Comparison of ENCODE assay signal across 23 cellular contexts in the genomic region with DNA sequence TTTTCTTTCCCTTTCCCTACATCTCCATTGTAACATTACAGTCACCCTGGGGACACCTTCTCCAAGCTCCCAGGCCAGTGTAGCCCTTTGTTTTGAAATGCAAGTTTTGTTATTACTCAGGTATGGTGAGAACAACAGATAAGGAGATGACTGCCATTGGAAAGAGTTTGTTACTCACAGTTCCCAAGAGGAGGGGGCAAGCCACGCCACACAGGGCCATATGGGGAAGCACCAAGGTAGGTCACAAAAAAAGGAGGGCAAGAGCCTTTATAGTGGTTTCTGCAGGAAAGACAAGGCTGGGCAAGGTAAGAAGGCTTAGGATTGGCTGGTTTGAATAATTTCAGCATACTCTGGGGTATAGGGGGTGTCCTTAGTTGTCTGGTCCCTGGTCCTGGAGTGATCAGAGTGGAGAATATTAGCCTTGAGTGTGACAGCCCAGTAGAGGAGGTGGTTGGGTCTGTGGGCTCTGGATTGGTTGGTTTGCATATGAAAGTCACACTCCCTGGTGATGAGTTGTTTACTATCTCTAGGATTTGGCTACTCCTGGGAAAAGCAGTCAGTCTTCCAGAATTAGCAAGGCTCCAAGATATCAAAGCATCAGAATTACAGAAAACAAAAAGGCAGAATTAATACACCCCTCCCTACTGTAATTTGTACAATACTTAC. TPM values are rescaled to one million over a fixed set of nuclear protein-coding genes. Genes with fewer than 3 reads are reported as not detected.
A peak's percentile ranks its signal among the peaks of the same experiment; 100 is the strongest.
DNase-seq lines count a peak whose midpoint lies in the region; ATAC-seq and TF ChIP-seq lines count a peak whose summit lies in the region.
"Had no signal": no experiment of that assay in that cellular context is flagged by ENCODE, and none has a peak within 500 bp of the region (broad histone marks: within the 10 kb centered on the region; RNA-seq: fewer than 3 reads in every experiment).

No MANE protein-coding gene starts in this region.

- H3F3A ChIP-seq in GM23338 (replicated peaks; ENCODE audit: low read depth) = no peaks in the 10 kb centered on the region

- 0 out of 2 replicates have a peak, but pooled peaks cover 5% of the 10 kb centered on the region for H3K9me2 ChIP-seq in GM23338 (ENCODE audit: insufficient read depth)

- H3K36me3 ChIP-seq in GM23338 (ENCODE audit: insufficient read depth) (no peaks in the 10 kb centered on the region), H7 (replicated peaks; ENCODE audit: control insufficient read depth, insufficient read depth, low read length) (no peaks in the 10 kb centered on the region), endodermal cell (ENCODE audit: control insufficient read depth, insufficient read depth, low read length) (no peaks in the 10 kb centered on the region), BE2C (no peaks in the 10 kb centered on the region)
- H3K36me3 ChIP-seq: BLaER1, MG63 had no signal

- peaks cover 12% of the 10 kb centered on the region; the same call in 1 of the 2 replicates for H3K4me1 ChIP-seq in GM23338 (ENCODE audit: insufficient read depth)
- H3K4me1 ChIP-seq in endodermal cell (ENCODE audit: control insufficient read depth, insufficient read depth, low read length) = no peaks in the 10 kb centered on the region
- no peaks in the 10 kb centered on the region for H3K4me1 ChIP-seq in BE2C
- H3K4me1 ChIP-seq: BLaER1 had no signal

- H3K27ac ChIP-seq in GM23338 (ENCODE audit: low read depth) (no peak overlapping the region), endodermal cell (ENCODE audit: low read depth, low read length) (no peak overlapping the region)
- H3K27ac ChIP-seq: BLaER1 had no signal

- no peak overlapping the region for H3K4me3 Mint-ChIP-seq in GM23338
- no peak overlapping the region for H3K4me3 Mint-ChIP-seq in endodermal cell
- no peak overlapping the region for H3K4me3 Mint-ChIP-seq in stimulated activated effector memory CD8-positive, alpha-beta T cell treated with anti-CD3 and anti-CD28 coated beads, Interleukin-12 subunit alpha, Interleukin-12 subunit beta, amount 100 ng/mL, for 72 hours
- H3K4me3 Mint-ChIP-seq: CD4-positive, alpha-beta T cell had no signal

- no peaks in the 10 kb centered on the region for H4K20me1 ChIP-seq in GM23338 (replicated peaks; ENCODE audit: insufficient read depth)
- H4K20me1 ChIP-seq: BLaER1 had no signal

- no peak overlapping the region for H3K9ac ChIP-seq in endodermal cell (ENCODE audit: extremely low read depth, low read length, poor library complexity, severe bottlenecking)
- H3K9ac ChIP-seq: BLaER1 had no signal

- H3K4me3 ChIP-seq in GM23338 (no peak overlapping the region), H7 (ENCODE audit: insufficient read depth, low read depth, low read length) (no peak overlapping the region), endodermal cell (ENCODE audit: low read length) (no peak overlapping the region), BE2C (ENCODE audit: low read depth, low read length) (no peak overlapping the region)
- H3K4me3 ChIP-seq: BLaER1, GM12878, K562, MG63 had no signal

- H3K9me3 Mint-ChIP-seq in GM23338 = peaks cover 3% of the 10 kb centered on the region; the same call in 1 of the 3 replicates
- H3K9me3 Mint-ChIP-seq in endodermal cell = peaks cover 7% of the 10 kb centered on the region
- H3K9me3 Mint-ChIP-seq in stimulated activated effector memory CD8-positive, alpha-beta T cell treated with anti-CD3 and anti-CD28 coated beads, Interleukin-12 subunit alpha, Interleukin-12 subunit beta, amount 100 ng/mL, for 72 hours = no peaks in the 10 kb centered on the region

- H3K9me3 ChIP-seq in endodermal cell (ENCODE audit: control insufficient read depth, low read length) (no peaks in the 10 kb centered on the region), BE2C (no peaks in the 10 kb centered on the region)
- H3K9me3 ChIP-seq: BLaER1 had no signal

- H3K27ac Mint-ChIP-seq in GM23338 (peak overlapping the region; percentile 16; the same call in 1 of the 2 replicates), endodermal cell (peak overlapping the region; percentile 12)
- H3K27ac Mint-ChIP-seq in stimulated activated effector memory CD8-positive, alpha-beta T cell treated with anti-CD3 and anti-CD28 coated beads, Interleukin-12 subunit alpha, Interleukin-12 subunit beta, amount 100 ng/mL, for 72 hours = no peak overlapping the region
- H3K27ac Mint-ChIP-seq: CD4-positive, alpha-beta T cell had no signal

- peak overlapping the region; percentile 33; the same call in 1 of the 2 replicates for H2AFZ ChIP-seq in GM23338

- WGBS in endodermal cell (ENCODE audit: insufficient coverage in 1 of 2, insufficient read length in 1 of 2), 2 experiments = 88 to 100% methylated on average over 1 of the region's 1 CpG

- no peak for TF ChIP-seq CTCF in GM23338 (conservative IDR thresholded peaks at IDR 0.05; ENCODE audit: low read depth in 2 of 2)
- no peak for TF ChIP-seq CTCF in endodermal cell (conservative IDR thresholded peaks at IDR 0.05)
- no peak for TF ChIP-seq CTCF in BE2C (IDR thresholded peaks at IDR 0.05; ENCODE audit: low read depth, low read length)

- H3K4me1 Mint-ChIP-seq in GM23338 (peaks cover 22% of the 10 kb centered on the region; the same call in 2 of the 3 replicates), endodermal cell (peaks cover 23% of the 10 kb centered on the region)
- H3K4me1 Mint-ChIP-seq in stimulated activated effector memory CD8-positive, alpha-beta T cell treated with anti-CD3 and anti-CD28 coated beads, Interleukin-12 subunit alpha, Interleukin-12 subunit beta, amount 100 ng/mL, for 72 hours = peaks cover 12% of the 10 kb centered on the region

- H3K27me3 Mint-ChIP-seq in GM23338 (ENCODE audit: insufficient read depth, low read depth, poor library complexity) (no peaks in the 10 kb centered on the region), endodermal cell (ENCODE audit: insufficient read depth) (no peaks in the 10 kb centered on the region)
- H3K27me3 Mint-ChIP-seq: CD4-positive, alpha-beta T cell had no signal

- H3K27me3 ChIP-seq in GM23338 (ENCODE audit: insufficient read depth) (no peaks in the 10 kb centered on the region), H7 (ENCODE audit: control insufficient read depth, insufficient read depth, low read length) (no peaks in the 10 kb centered on the region), endodermal cell (ENCODE audit: control insufficient read depth, insufficient read depth, low read length, poor library complexity, severe bottlenecking) (no peaks in the 10 kb centered on the region), BE2C (no peaks in the 10 kb centered on the region)
- H3K27me3 ChIP-seq: BLaER1, MG63 had no signal

- H3K4me2 ChIP-seq in GM23338 = peak overlapping the region; percentile 9; the same call in 1 of the 2 replicates
- H3K4me2 ChIP-seq: BLaER1 had no signal

- H3K36me3 Mint-ChIP-seq in GM23338 (ENCODE audit: low read depth) = no peaks in the 10 kb centered on the region
- H3K36me3 Mint-ChIP-seq in endodermal cell (ENCODE audit: low read depth) = no peaks in the 10 kb centered on the region
- H3K36me3 Mint-ChIP-seq in stimulated activated effector memory CD8-positive, alpha-beta T cell treated with anti-CD3 and anti-CD28 coated beads, Interleukin-12 subunit alpha, Interleukin-12 subunit beta, amount 100 ng/mL, for 72 hours = no peaks in the 10 kb centered on the region

- H3K79me2 ChIP-seq in GM23338 (replicated peaks; ENCODE audit: insufficient read depth) = no peaks in the 10 kb centered on the region

- ATAC-seq in GM23338 (peak; percentile 73), HG03469 (IDR thresholded peaks at IDR 0.05; ENCODE audit: unreplicated experiment) (no peak)
- ATAC-seq in stimulated activated effector memory CD8-positive, alpha-beta T cell treated with anti-CD3 and anti-CD28 coated beads, Interleukin-12 subunit alpha, Interleukin-12 subunit beta, amount 100 ng/mL, for 72 hours = peak; percentile 46
- ATAC-seq: GM12878, HCT116, K562 had no signal

- DNase-seq in GM23338 (ENCODE audit: low spot score) (no peak), H7 (peak; percentile 30), endodermal cell (peak; percentile 52), BE2C (no peak)
- DNase-seq in stimulated activated effector memory CD8-positive, alpha-beta T cell treated with anti-CD3 and anti-CD28 coated beads, Interleukin-12 subunit alpha, Interleukin-12 subunit beta, amount 100 ng/mL, for 72 hours (ENCODE audit: low spot score in 2 of 2) = no peak
- no peak for DNase-seq in activated effector memory CD4-positive, alpha-beta T cell treated with anti-CD3 and anti-CD28 coated beads, Interleukin-2, amount 50 U/mL, for 16 hours
- DNase-seq: CD4-positive, alpha-beta T cell; COR-L47; DMS79 treated with DMSO at 0.1 percent for 48 hours; MG63; NCI-H1048; NCI-H1417 treated with DMSO at 0.1 percent for 48 hours; NCI-H187; NCI-H446 treated with DMSO at 0.1 percent for 48 hours; NCI-H526 treated with DMSO at 0.1 percent for 48 hours; Right ventricle myocardium superior had no signal

TF ChIP-seq in GM23338, 12 proteins besides CTCF, POLR2A, EP300 and RAD21 (continues in another document):
- TF ChIP-seq, protein P1, sequence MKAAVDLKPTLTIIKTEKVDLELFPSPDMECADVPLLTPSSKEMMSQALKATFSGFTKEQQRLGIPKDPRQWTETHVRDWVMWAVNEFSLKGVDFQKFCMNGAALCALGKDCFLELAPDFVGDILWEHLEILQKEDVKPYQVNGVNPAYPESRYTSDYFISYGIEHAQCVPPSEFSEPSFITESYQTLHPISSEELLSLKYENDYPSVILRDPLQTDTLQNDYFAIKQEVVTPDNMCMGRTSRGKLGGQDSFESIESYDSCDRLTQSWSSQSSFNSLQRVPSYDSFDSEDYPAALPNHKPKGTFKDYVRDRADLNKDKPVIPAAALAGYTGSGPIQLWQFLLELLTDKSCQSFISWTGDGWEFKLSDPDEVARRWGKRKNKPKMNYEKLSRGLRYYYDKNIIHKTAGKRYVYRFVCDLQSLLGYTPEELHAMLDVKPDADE (IDR thresholded peaks at IDR 0.05) = no peak
- TF ChIP-seq JUNB (IDR thresholded peaks at IDR 0.05; ENCODE audit: unreplicated experiment) = no peak
- no peak for TF ChIP-seq STAT1 (IDR thresholded peaks at IDR 0.05; ENCODE audit: unreplicated experiment)

RNA-seq across cellular contexts. Expression of gene SMLR1, which starts 33.1 kb away (rescaled TPM):
- not detected in 2 replicates for total RNA-seq in GM23338 (2014; rRNA removed; shearing (Covaris generic))
- 0.09 TPM in 1 of 2 replicates, not detected in the other for polyA plus RNA-seq in GM23338 (2016; fragmentation: Nextera tagmentation; extraction: Ambion mirVana)
- total RNA-seq in H7 (2014; rRNA removed; shearing (Covaris generic)) = not detected in 2 replicates
- under 1 TPM; 0.40 to 0.42 TPM for total RNA-seq in endodermal cell
- polyA plus RNA-seq in endodermal cell (2013, experiment 1 of 2) = 0.11 TPM
- not detected for polyA plus RNA-seq in endodermal cell (2013, experiment 2 of 2)
- not detected for polyA plus RNA-seq in BE2C (2012; ENCODE audit: insufficient read depth, insufficient read length, low read depth)
- total RNA-seq: CD4-positive, alpha-beta T cell; K562; LHCN-M2; Right ventricle myocardium superior; SK-MEL-5 had no signal
- polyA plus RNA-seq: GM12878, K562 had no signal

Comparison
In these comparisons a context has a peak if more than half of its experiments do, and no peak if none do; other contexts are left out.
1. DNase-seq: peak in H7 (single experiment) and endodermal cell (single experiment); none in GM23338 (single experiment), stimulated activated effector memory CD8-positive, alpha-beta T cell treated with anti-CD3 and anti-CD28 coated beads, Interleukin-12 subunit alpha, Interleukin-12 subunit beta, amount 100 ng/mL, for 72 hours (0 of 2), activated effector memory CD4-positive, alpha-beta T cell treated with anti-CD3 and anti-CD28 coated beads, Interleukin-2, amount 50 U/mL, for 16 hours (single experiment) and BE2C (single experiment).